17 cellular contexts compared by ENCODE assay signal in the genomic region with DNA sequence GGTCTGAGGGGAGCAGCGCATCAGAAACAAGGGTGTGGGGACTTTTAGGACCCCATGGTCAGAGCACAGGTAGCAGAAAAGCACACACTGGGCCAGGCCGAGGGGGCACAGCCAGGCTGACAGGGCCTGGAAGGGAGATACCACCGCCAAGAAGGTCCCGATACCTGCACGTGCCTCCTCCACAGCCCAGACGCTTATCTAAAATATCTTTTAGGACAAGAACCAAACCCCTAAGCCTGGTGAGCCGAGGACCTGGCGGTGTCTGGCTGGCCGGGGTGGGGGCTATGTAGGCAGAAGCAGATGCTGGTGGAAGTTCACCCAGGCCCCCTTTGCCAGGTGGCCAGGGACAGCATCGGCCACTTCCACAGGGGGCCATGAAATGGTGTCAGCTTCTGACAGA.
DNase-seq lines count a peak whose midpoint lies in the region; ATAC-seq lines count a peak whose summit lies in the region.
"Had no signal": no experiment of that assay in that cellular context is flagged by ENCODE, and none has a peak within 500 bp of the region (broad histone marks: within the 10 kb centered on the region; RNA-seq: fewer than 3 reads in every experiment).

No MANE protein-coding gene starts in this region.

- H3K4me2 ChIP-seq in mesenchymal stem cell (ENCODE audit: low read length, poor library complexity, severe bottlenecking) (no peak overlapping the region), trophoblast cell (ENCODE audit: low read length) (no peak overlapping the region)
- H3K4me2 ChIP-seq: GM23338 had no signal

- no peak overlapping the region for H3K4me3 Mint-ChIP-seq in activated naive CD4-positive, alpha-beta T cell treated with anti-CD3 and anti-CD28 coated beads, Interleukin-2, amount 10 ng/mL, durations not matched to agents 7 days and 5 days
- H3K4me3 Mint-ChIP-seq: B cell; CD4-positive, CD25-positive, alpha-beta regulatory T cell; CD8-positive, alpha-beta T cell; GM23338; HFFc6 had no signal

- H3K9me3 ChIP-seq in mesenchymal stem cell (ENCODE audit: control insufficient read depth, low read length) (no peaks in the 10 kb centered on the region), trophoblast cell (ENCODE audit: insufficient read depth, low read depth, low read length) (no peaks in the 10 kb centered on the region)
- H3K9me3 ChIP-seq: BLaER1, Caco-2, HAP-1 had no signal

- no peak overlapping the region for H4K12ac ChIP-seq in trophoblast cell (ENCODE audit: low read depth, low read length)

- 92% methylated on average over 9 of the region's 10 CpGs for WGBS in mesenchymal stem cell
- no CpG with 5 or more reads among the region's 10 CpGs for WGBS in trophoblast cell (ENCODE audit: extremely low coverage, insufficient coverage, insufficient read length)

- no peaks in the 10 kb centered on the region for H3K36me3 Mint-ChIP-seq in activated naive CD4-positive, alpha-beta T cell treated with anti-CD3 and anti-CD28 coated beads, Interleukin-2, amount 10 ng/mL, durations not matched to agents 7 days and 5 days
- H3K36me3 Mint-ChIP-seq: CD4-positive, CD25-positive, alpha-beta regulatory T cell; CD8-positive, alpha-beta T cell had no signal

- H3K79me1 ChIP-seq in mesenchymal stem cell (replicated peaks; ENCODE audit: low read length, poor library complexity, severe bottlenecking), result no peaks in the 10 kb centered on the region
- H3K79me1 ChIP-seq in trophoblast cell (ENCODE audit: low read length), result peaks cover 3% of the 10 kb centered on the region

- H3K23ac ChIP-seq in mesenchymal stem cell (ENCODE audit: low read length in 2 of 2), result no peak overlapping the region
- H3K23ac ChIP-seq in trophoblast cell (ENCODE audit: low read length), result no peak overlapping the region

- H2BK12ac ChIP-seq in mesenchymal stem cell (ENCODE audit: low read length in 2 of 2) (no peak overlapping the region), trophoblast cell (ENCODE audit: low read length) (no peak overlapping the region)

- H2AK5ac ChIP-seq in mesenchymal stem cell (ENCODE audit: low read length, severe bottlenecking), result peak overlapping the region; percentile 18
- H2AK5ac ChIP-seq in trophoblast cell (ENCODE audit: low read length), result no peak overlapping the region

- no peaks in the 10 kb centered on the region for H3K79me2 ChIP-seq in trophoblast cell (ENCODE audit: control insufficient read depth, insufficient read depth, low read length, poor library complexity)

- H3K36me3 ChIP-seq in mesenchymal stem cell (ENCODE audit: control insufficient read depth in 1 of 2, insufficient read depth in 2 of 2, low read depth in 1 of 2, low read length in 2 of 2) (no peaks in the 10 kb centered on the region), trophoblast cell (ENCODE audit: control insufficient read depth in 1 of 2, insufficient read depth in 2 of 2, low read length in 2 of 2) (no peaks in the 10 kb centered on the region)
- H3K36me3 ChIP-seq: BLaER1, HAP-1 had no signal

- H2AFZ ChIP-seq in mesenchymal stem cell (ENCODE audit: low read depth, low read length), result no peak overlapping the region
- no peak overlapping the region for H2AFZ ChIP-seq in trophoblast cell (ENCODE audit: insufficient read depth, low read length, poor library complexity)

- H2BK120ac ChIP-seq in mesenchymal stem cell (ENCODE audit: low read depth, low read length) (no peak overlapping the region), trophoblast cell (ENCODE audit: insufficient read depth, low read length, poor library complexity) (no peak overlapping the region)

- H3K4me1 ChIP-seq in mesenchymal stem cell (ENCODE audit: control insufficient read depth, insufficient read depth, low read depth, low read length) (peaks cover 7% of the 10 kb centered on the region), trophoblast cell (ENCODE audit: control insufficient read depth in 1 of 2, insufficient read depth in 2 of 2, low read length in 2 of 2) (peaks cover 2 to 14% of the 10 kb centered on the region in 2 experiments)

- no peak overlapping the region for H3K18ac ChIP-seq in mesenchymal stem cell (ENCODE audit: low read depth in 1 of 2, low read length in 2 of 2)
- no peak overlapping the region for H3K18ac ChIP-seq in trophoblast cell (ENCODE audit: low read length)

- H4K8ac ChIP-seq in mesenchymal stem cell (ENCODE audit: low read length) (no peak overlapping the region), trophoblast cell (ENCODE audit: low read depth, low read length) (no peak overlapping the region)

- H3K4ac ChIP-seq in mesenchymal stem cell (ENCODE audit: low read depth in 1 of 2, low read length in 2 of 2), result no peak overlapping the region
- no peak overlapping the region for H3K4ac ChIP-seq in trophoblast cell (ENCODE audit: low read depth, low read length)

- H3K27me3 ChIP-seq in mesenchymal stem cell (ENCODE audit: control insufficient read depth in 1 of 2, insufficient read depth in 1 of 2, low read length in 2 of 2), result peaks cover 5 to 42% of the 10 kb centered on the region in 2 experiments
- no peaks in the 10 kb centered on the region for H3K27me3 ChIP-seq in trophoblast cell (ENCODE audit: insufficient read depth, low read length)
- H3K27me3 ChIP-seq: BLaER1 had no signal

- no peak for ATAC-seq in GM19023 (IDR thresholded peaks at IDR 0.05; ENCODE audit: unreplicated experiment)
- ATAC-seq: CD8-positive, alpha-beta T cell had no signal

- H3K27ac ChIP-seq in mesenchymal stem cell (ENCODE audit: low read length, poor library complexity, severe bottlenecking) (no peak overlapping the region), trophoblast cell (ENCODE audit: low read depth, low read length) (no peak overlapping the region)
- H3K27ac ChIP-seq: 22Rv1 had no signal

- peaks cover 43% of the 10 kb centered on the region for H3K27me3 Mint-ChIP-seq in activated naive CD4-positive, alpha-beta T cell treated with anti-CD3 and anti-CD28 coated beads, Interleukin-2, amount 10 ng/mL, durations not matched to agents 7 days and 5 days

- H2BK15ac ChIP-seq in mesenchymal stem cell (ENCODE audit: low read depth, poor library complexity, severe bottlenecking), result no peak overlapping the region

- H4K91ac ChIP-seq in mesenchymal stem cell (ENCODE audit: low read length) (no peak overlapping the region), trophoblast cell (ENCODE audit: low read depth, low read length) (no peak overlapping the region)

- H2BK5ac ChIP-seq in mesenchymal stem cell (ENCODE audit: low read depth, low read length, poor library complexity, severe bottlenecking), result no peak overlapping the region
- H2BK5ac ChIP-seq in trophoblast cell (ENCODE audit: low read depth, low read length, poor library complexity), result no peak overlapping the region

- H3K9ac ChIP-seq in mesenchymal stem cell (ENCODE audit: low read length) (no peak overlapping the region), trophoblast cell (ENCODE audit: low read length) (no peak overlapping the region)
- H3K9ac ChIP-seq: BLaER1 had no signal

- no peaks in the 10 kb centered on the region for H3K9me3 Mint-ChIP-seq in activated naive CD4-positive, alpha-beta T cell treated with anti-CD3 and anti-CD28 coated beads, Interleukin-2, amount 10 ng/mL, durations not matched to agents 7 days and 5 days
- H3K9me3 Mint-ChIP-seq: CD4-positive, CD25-positive, alpha-beta regulatory T cell; CD8-positive, alpha-beta T cell; GM23338; HFFc6 had no signal

- DNase-seq in activated naive CD4-positive, alpha-beta T cell treated with anti-CD3 and anti-CD28 coated beads, Interleukin-2, amount 10 ng/mL, durations not matched to agents 7 days and 5 days, result no peak
- DNase-seq in activated naive CD4-positive, alpha-beta T cell (lab: John Stamatoyannopoulos, UW), result no peak
- DNase-seq in mesenchymal stem cell (no peak), trophoblast cell (no peak), HPDE6-E6E7 (ENCODE audit: extremely low spot score) (no peak)
- DNase-seq: Caco-2; CD4-positive, CD25-positive, alpha-beta regulatory T cell; CD8-positive, alpha-beta T cell; DMS153; DND-41; HFFc6 had no signal

- H3K27ac Mint-ChIP-seq in activated naive CD4-positive, alpha-beta T cell treated with anti-CD3 and anti-CD28 coated beads, Interleukin-2, amount 10 ng/mL, durations not matched to agents 7 days and 5 days, result peak overlapping the region; percentile 52
- H3K27ac Mint-ChIP-seq: B cell; CD4-positive, CD25-positive, alpha-beta regulatory T cell; CD8-positive, alpha-beta T cell had no signal

- no peaks in the 10 kb centered on the region for H3K4me1 Mint-ChIP-seq in activated naive CD4-positive, alpha-beta T cell treated with anti-CD3 and anti-CD28 coated beads, Interleukin-2, amount 10 ng/mL, durations not matched to agents 7 days and 5 days
- H3K4me1 Mint-ChIP-seq: B cell had no signal

- CTCF ChIA-PET in activated naive CD4-positive, alpha-beta T cell treated with anti-CD3 and anti-CD28 coated beads, Interleukin-2, amount 10 ng/mL, durations not matched to agents 7 days and 5 days (lab: Charles Lee), result interaction anchor here (0.9 to 3.1 kb wide), 11 partner anchors 16 to 1446 kb away, joined by 3 to 31 read pairs (median 5); a partner anchor contains a TSS

- no peak overlapping the region for H3K14ac ChIP-seq in mesenchymal stem cell (ENCODE audit: low read length in 2 of 2)
- peak overlapping the region; percentile 22 for H3K14ac ChIP-seq in trophoblast cell (ENCODE audit: low read length)

- H3K4me3 ChIP-seq in mesenchymal stem cell (ENCODE audit: insufficient read depth in 1 of 2, low read depth in 1 of 2, low read length in 2 of 2) (no peak overlapping the region), trophoblast cell (ENCODE audit: low read depth, low read length) (no peak overlapping the region)
- H3K4me3 ChIP-seq: BLaER1, GM23338, HAP-1 had no signal
